1 cellular context compared by ENCODE assay signal in the genomic region with DNA sequence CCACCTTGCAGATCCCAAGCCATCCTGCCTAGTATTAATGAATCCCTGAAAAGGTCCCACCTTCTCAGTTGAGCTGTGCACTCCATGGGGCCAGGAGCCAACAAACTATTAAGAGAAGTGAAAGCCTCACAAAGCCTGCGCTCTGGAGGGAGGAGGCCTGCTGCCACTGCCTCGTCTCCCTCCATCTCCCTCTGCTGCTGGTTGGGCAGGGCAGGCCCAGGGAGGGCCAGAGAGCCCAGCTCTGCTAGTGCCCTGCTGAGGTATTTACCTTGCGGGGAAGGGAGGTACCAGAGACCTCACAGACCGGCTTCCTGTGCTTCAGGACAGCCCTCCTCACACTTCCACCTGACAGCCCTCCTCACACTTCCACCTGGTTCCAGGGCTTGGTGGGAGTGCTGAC.
TF ChIP-seq lines count a peak whose summit lies in the region.

No MANE protein-coding gene starts in this region.

TF ChIP-seq in IMR-90, 13 proteins besides CTCF, POLR2A, EP300 and RAD21:
- TF ChIP-seq CHD1 (IDR thresholded peaks at IDR 0.05; ENCODE audit: low read depth, low read length) (no peak), NFE2L2 (IDR thresholded peaks at IDR 0.05; ENCODE audit: low read depth, low read length) (no peak), RFX5 (IDR thresholded peaks at IDR 0.05; ENCODE audit: low read depth, low read length) (no peak), MXI1 (IDR thresholded peaks at IDR 0.05; ENCODE audit: borderline replicate concordance, low read depth, low read length) (no peak), RCOR1 (IDR thresholded peaks at IDR 0.05; ENCODE audit: insufficient replicate concordance, low read length) (no peak), MAZ (IDR thresholded peaks at IDR 0.05; ENCODE audit: borderline replicate concordance, low read depth, low read length) (no peak), MAFK (IDR thresholded peaks at IDR 0.05; ENCODE audit: low read depth, low read length) (no peak), CEBPB (IDR thresholded peaks at IDR 0.05; ENCODE audit: low read depth, low read length) (no peak), USF2 (IDR thresholded peaks at IDR 0.05; ENCODE audit: low read depth, low read length) (no peak), SMC3 (IDR thresholded peaks at IDR 0.05; ENCODE audit: low read depth, low read length) (no peak)
- TF ChIP-seq, protein P1, sequence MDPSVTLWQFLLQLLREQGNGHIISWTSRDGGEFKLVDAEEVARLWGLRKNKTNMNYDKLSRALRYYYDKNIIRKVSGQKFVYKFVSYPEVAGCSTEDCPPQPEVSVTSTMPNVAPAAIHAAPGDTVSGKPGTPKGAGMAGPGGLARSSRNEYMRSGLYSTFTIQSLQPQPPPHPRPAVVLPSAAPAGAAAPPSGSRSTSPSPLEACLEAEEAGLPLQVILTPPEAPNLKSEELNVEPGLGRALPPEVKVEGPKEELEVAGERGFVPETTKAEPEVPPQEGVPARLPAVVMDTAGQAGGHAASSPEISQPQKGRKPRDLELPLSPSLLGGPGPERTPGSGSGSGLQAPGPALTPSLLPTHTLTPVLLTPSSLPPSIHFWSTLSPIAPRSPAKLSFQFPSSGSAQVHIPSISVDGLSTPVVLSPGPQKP (IDR thresholded peaks at IDR 0.05; ENCODE audit: borderline replicate concordance, low read depth, low read length), result no peak
